18 cellular contexts compared by ENCODE assay signal in genomic region chr16:21267298-21267697, GRCh38. TPM values are rescaled to one million over a fixed set of nuclear protein-coding genes. Genes with fewer than 3 reads are reported as not detected.
DNase-seq lines count a peak whose midpoint lies in the region; ATAC-seq and TF ChIP-seq lines count a peak whose summit lies in the region.
"Had no signal": no experiment of that assay in that cellular context is flagged by ENCODE, and none has a peak within 500 bp of the region (broad histone marks: within the 10 kb centered on the region; RNA-seq: fewer than 3 reads in every experiment).

No MANE protein-coding gene starts in this region.

- DNase-seq in NCI-H748 (lab: John Stamatoyannopoulos, UW; ENCODE audit: unreplicated experiment) (peak; percentile 12), NCI-H748 treated with DMSO at 0.1 percent for 48 hours (lab: John Stamatoyannopoulos, UW) (no peak), left ventricle myocardium inferior (no peak), Right ventricle myocardium inferior (ENCODE audit: missing footprints) (no peak), coronary artery (ENCODE audit: low spot score) (peak; percentile 21), GM10248 (ENCODE audit: extremely low spot score) (no peak)
- DNase-seq: 8988T; CD4-positive, alpha-beta memory T cell; DMS153; DMS79; GDM1; H9 had no signal

- CTCF ChIA-PET in GM10248 (lab: Yijun Ruan, JAX) = interaction anchor here (4.1 kb wide), 1 partner anchor 9 kb away, joined by 12 read pairs; no protein-coding TSS in a partner anchor

- no peaks in the 10 kb centered on the region for H3K9me3 ChIP-seq in left ventricle myocardium inferior (replicated peaks)
- H3K9me3 ChIP-seq: BLaER1 had no signal

- peaks cover 20% of the 10 kb centered on the region for H3K36me3 ChIP-seq in left ventricle myocardium inferior
- H3K36me3 ChIP-seq: BLaER1 had no signal

- H3K27ac ChIP-seq in left ventricle myocardium inferior (replicated peaks) (peak overlapping the region; percentile 90), coronary artery (no peak overlapping the region)
- H3K27ac ChIP-seq: BLaER1 had no signal

- peaks cover 54% of the 10 kb centered on the region for H3K4me1 ChIP-seq in left ventricle myocardium inferior

- H3K4me3 ChIP-seq in left ventricle myocardium inferior = no peak overlapping the region
- H3K4me3 ChIP-seq in coronary artery = no peak overlapping the region
- H3K4me3 ChIP-seq: BLaER1 had no signal

- POLR2A ChIA-PET in GM10248 (lab: Yijun Ruan, JAX) = no interaction called here

- ATAC-seq in Right ventricle myocardium inferior = no peak
- ATAC-seq in HG02763 (IDR thresholded peaks at IDR 0.05; ENCODE audit: unreplicated experiment) = no peak

- intact Hi-C loops in left ventricle myocardium inferior (cut with micrococcal nuclease) = no loop called here
- intact Hi-C loops in Right ventricle myocardium inferior (cut with DNase I) = no loop called here

- TF ChIP-seq CTCF in left ventricle myocardium inferior (IDR thresholded peaks at IDR 0.05; ENCODE audit: borderline replicate concordance) (no peak), coronary artery (IDR thresholded peaks at IDR 0.05) (no peak), GM10248 (IDR thresholded peaks at IDR 0.05; ENCODE audit: control extremely low read depth, extremely low read depth, low read depth, missing control alignments) (no peak)

- H3K27me3 ChIP-seq in left ventricle myocardium inferior (ENCODE audit: low read depth) = peaks cover 5% of the 10 kb centered on the region
- H3K27me3 ChIP-seq: BLaER1 had no signal

RNA-seq across cellular contexts. Expression of gene CRYM, which starts 10.8 kb away (rescaled TPM):
- total RNA-seq in left ventricle myocardium inferior (147 TPM), Right ventricle myocardium inferior (63.3 TPM)
- total RNA-seq: A673; CD4-positive, alpha-beta memory T cell; Daoy had no signal

RNA-seq across cellular contexts. Expression of gene ANKS4B, which starts 33.8 kb away (rescaled TPM):
- not detected for total RNA-seq in left ventricle myocardium inferior
- total RNA-seq in Right ventricle myocardium inferior = not detected
- total RNA-seq: A673; CD4-positive, alpha-beta memory T cell; Daoy had no signal

RNA-seq across cellular contexts. Expression of gene ZP2, which starts 55.9 kb away (rescaled TPM):
- total RNA-seq in left ventricle myocardium inferior = not detected
- total RNA-seq in Right ventricle myocardium inferior = not detected
- total RNA-seq: A673; CD4-positive, alpha-beta memory T cell; Daoy; H1; H9; HT-29 had no signal

Comparison
In these comparisons a context has a peak if more than half of its experiments do, and no peak if none do; other contexts are left out.
1. DNase-seq: peak in NCI-H748 (single experiment) and coronary artery (single experiment); none in NCI-H748 treated with DMSO at 0.1 percent for 48 hours (single experiment), left ventricle myocardium inferior (single experiment), Right ventricle myocardium inferior (single experiment) and GM10248 (single experiment).